Comparison of ENCODE assay signal across 22 cellular contexts in the genomic region with DNA sequence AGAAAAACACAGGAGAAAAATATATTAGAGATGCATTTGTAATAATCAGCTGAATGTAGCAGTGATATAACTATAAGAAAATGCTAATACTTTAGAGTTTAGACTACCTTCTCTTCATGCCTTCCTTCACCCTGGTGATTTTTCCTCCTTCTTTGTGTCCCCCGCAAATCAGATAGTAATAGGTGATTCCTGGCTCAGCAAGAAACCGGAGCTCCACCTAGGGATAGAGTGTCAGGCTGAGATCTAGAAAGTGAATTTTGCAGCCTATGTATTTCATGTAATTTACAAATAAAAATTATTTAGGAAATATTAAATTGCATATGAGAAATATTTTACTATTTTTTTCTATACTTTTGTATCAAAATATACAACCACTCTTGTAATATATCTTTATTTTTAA.
DNase-seq lines count a peak whose midpoint lies in the region; ATAC-seq and TF ChIP-seq lines count a peak whose summit lies in the region.
"Had no signal": no experiment of that assay in that cellular context is flagged by ENCODE, and none has a peak within 500 bp of the region (broad histone marks: within the 10 kb centered on the region; RNA-seq: fewer than 3 reads in every experiment).

No MANE protein-coding gene starts in this region.

- H3K79me2 ChIP-seq in Loucy (ENCODE audit: insufficient read depth, low read length) (no peaks in the 10 kb centered on the region), neural cell (replicated peaks; ENCODE audit: insufficient read depth, low read length) (no peaks in the 10 kb centered on the region), trophoblast cell (ENCODE audit: control insufficient read depth, insufficient read depth, low read length, poor library complexity) (no peaks in the 10 kb centered on the region)

- no peak overlapping the region for H3K14ac ChIP-seq in trophoblast cell (ENCODE audit: low read length)

- H3K27ac ChIP-seq in neural cell (ENCODE audit: low read length) (no peak overlapping the region), trophoblast cell (ENCODE audit: low read depth, low read length) (no peak overlapping the region)
- H3K27ac ChIP-seq: HL-60, ovary, sigmoid colon, tibial artery had no signal

- H2AFZ ChIP-seq in Loucy (ENCODE audit: low read length), result no peak overlapping the region
- no peak overlapping the region for H2AFZ ChIP-seq in neural cell (ENCODE audit: low read depth, low read length)
- no peak overlapping the region for H2AFZ ChIP-seq in trophoblast cell (ENCODE audit: insufficient read depth, low read length, poor library complexity)

- no peaks in the 10 kb centered on the region for H3F3A ChIP-seq in Loucy (ENCODE audit: low read depth)
- no peaks in the 10 kb centered on the region for H3F3A ChIP-seq in neural cell (ENCODE audit: insufficient read depth, low read length, poor library complexity, severe bottlenecking)

- H2BK12ac ChIP-seq in trophoblast cell (ENCODE audit: low read length), result no peak overlapping the region

- H3K4me1 ChIP-seq in Loucy (ENCODE audit: insufficient read depth, low read length, poor library complexity, severe bottlenecking) (no peaks in the 10 kb centered on the region), trophoblast cell (ENCODE audit: control insufficient read depth in 1 of 2, insufficient read depth in 2 of 2, low read length in 2 of 2) (no peaks in the 10 kb centered on the region)
- H3K4me1 ChIP-seq: sigmoid colon, tibial artery had no signal

- no peaks in the 10 kb centered on the region for H3K9me3 ChIP-seq in Loucy (ENCODE audit: insufficient read depth, low read depth, low read length)
- no peaks in the 10 kb centered on the region for H3K9me3 ChIP-seq in neural cell (ENCODE audit: low read length)
- no peaks in the 10 kb centered on the region for H3K9me3 ChIP-seq in trophoblast cell (ENCODE audit: insufficient read depth, low read depth, low read length)
- H3K9me3 ChIP-seq: ovary, sigmoid colon, tibial artery had no signal

- in situ Hi-C loops in GM13976 (cut with MboI; ENCODE audit: low sequenced_read_pairs, unreplicated experiment), result no loop called here

- DNase-seq in GM13976 (ENCODE audit: low spot score) (no peak), dermis blood vessel endothelial cell (peak; percentile 6), trophoblast cell (no peak), COLO829 (ENCODE audit: low spot score) (no peak)
- DNase-seq: activated CD4-positive, alpha-beta T cell treated with anti-CD3 and anti-CD28 coated beads, Interleukin-2, amount 50 U/mL, for 1 hour; activated naive CD4-positive, alpha-beta T cell treated with Interleukin-2 at 50 U/mL for 16 hours; COR-L47; effector memory CD8-positive, alpha-beta T cell; HFFc6; mammary epithelial cell; MV-4-11; NCI-H2029; NCI-H510A treated with DMSO at 0.1 percent for 48 hours; ovary; sigmoid colon; stimulated activated CD4-positive, alpha-beta T cell treated with anti-CD3 and anti-CD28 coated beads, Interleukin-1b, Interleukin-23, amount 100 ng/mL, for 48 hours; stimulated activated naive CD8-positive, alpha-beta T cell treated with anti-CD3 and anti-CD28 coated beads, Interleukin-15, Interleukin-2, amounts not matched to agents 100 U/mL and 50 U/mL, for 24 hours; tibial artery had no signal

- no peak overlapping the region for H2BK5ac ChIP-seq in trophoblast cell (ENCODE audit: low read depth, low read length, poor library complexity)

- TF ChIP-seq CTCF in GM13976 (IDR thresholded peaks at IDR 0.05; ENCODE audit: borderline replicate concordance, control extremely low read depth, extremely low read depth, insufficient read depth, missing control alignments) (peak; percentile 11), Loucy (conservative IDR thresholded peaks at IDR 0.05; ENCODE audit: low read length) (0 out of 2 replicates have a peak, but pooled peaks have one; percentile 24), neural cell (IDR thresholded peaks at IDR 0.05; ENCODE audit: poor library complexity, severe bottlenecking) (no peak)

- H3K79me1 ChIP-seq in trophoblast cell (ENCODE audit: low read length), result no peaks in the 10 kb centered on the region

- no peak overlapping the region for H4K12ac ChIP-seq in trophoblast cell (ENCODE audit: low read depth, low read length)

- H3K9me2 ChIP-seq in Loucy (replicated peaks; ENCODE audit: low read depth, low read length), result no peaks in the 10 kb centered on the region
- H3K9me2 ChIP-seq in neural cell (ENCODE audit: insufficient read depth, low read length), result no peaks in the 10 kb centered on the region

- H3K4me3 ChIP-seq in Loucy (ENCODE audit: low read length, poor library complexity, severe bottlenecking), result no peak overlapping the region
- H3K4me3 ChIP-seq in neural cell (ENCODE audit: low read length), result no peak overlapping the region
- no peak overlapping the region for H3K4me3 ChIP-seq in trophoblast cell (ENCODE audit: low read depth, low read length)
- H3K4me3 ChIP-seq: ovary, sigmoid colon, tibial artery had no signal

- no peak overlapping the region for H4K91ac ChIP-seq in trophoblast cell (ENCODE audit: low read depth, low read length)

- no peak overlapping the region for H3K9ac ChIP-seq in Loucy (ENCODE audit: low read depth, low read length, poor library complexity, severe bottlenecking)
- no peak overlapping the region for H3K9ac ChIP-seq in neural cell (ENCODE audit: low read length)
- no peak overlapping the region for H3K9ac ChIP-seq in trophoblast cell (ENCODE audit: low read length)

- H4K8ac ChIP-seq in trophoblast cell (ENCODE audit: low read depth, low read length), result no peak overlapping the region

- no peak overlapping the region for H3K23ac ChIP-seq in trophoblast cell (ENCODE audit: low read length)

- H3K4ac ChIP-seq in trophoblast cell (ENCODE audit: low read depth, low read length), result no peak overlapping the region

- H3K36me3 ChIP-seq in Loucy (ENCODE audit: insufficient read depth, low read length), result no peaks in the 10 kb centered on the region
- H3K36me3 ChIP-seq in neural cell (ENCODE audit: insufficient read depth, low read length), result no peaks in the 10 kb centered on the region
- H3K36me3 ChIP-seq in trophoblast cell (ENCODE audit: control insufficient read depth in 1 of 2, insufficient read depth in 2 of 2, low read length in 2 of 2), result no peaks in the 10 kb centered on the region
- H3K36me3 ChIP-seq: ovary, sigmoid colon, tibial artery had no signal

- H3K27me3 ChIP-seq in Loucy (ENCODE audit: insufficient read depth, low read length, poor library complexity, severe bottlenecking) (no peaks in the 10 kb centered on the region), neural cell (ENCODE audit: insufficient read depth, low read depth, low read length) (no peaks in the 10 kb centered on the region), trophoblast cell (ENCODE audit: insufficient read depth, low read length) (no peaks in the 10 kb centered on the region)
- H3K27me3 ChIP-seq: ovary, sigmoid colon, tibial artery had no signal

- no peak overlapping the region for H3K18ac ChIP-seq in trophoblast cell (ENCODE audit: low read length)

- no peak for ATAC-seq in GM19328 (IDR thresholded peaks at IDR 0.05; ENCODE audit: unreplicated experiment)
- ATAC-seq: effector memory CD8-positive, alpha-beta T cell; stimulated activated naive CD8-positive, alpha-beta T cell treated with anti-CD3 and anti-CD28 coated beads, Interleukin-15, Interleukin-2, amounts not matched to agents 100 U/mL and 50 U/mL, for 24 hours had no signal

- no CpG with 5 or more reads among the region's 2 CpGs for WGBS in trophoblast cell (ENCODE audit: extremely low coverage, insufficient coverage, insufficient read length)

- TF ChIP-seq EP300 in neural cell (conservative IDR thresholded peaks at IDR 0.05; ENCODE audit: poor library complexity, severe bottlenecking), result no peak

- no peak overlapping the region for H3K4me2 ChIP-seq in Loucy (ENCODE audit: low read depth, low read length, poor library complexity, severe bottlenecking)
- no peak overlapping the region for H3K4me2 ChIP-seq in neural cell (ENCODE audit: low read length)
- no peak overlapping the region for H3K4me2 ChIP-seq in trophoblast cell (ENCODE audit: low read length)

- H2BK120ac ChIP-seq in trophoblast cell (ENCODE audit: insufficient read depth, low read length, poor library complexity), result no peak overlapping the region

- peak; percentile 26 for TF ChIP-seq RAD21 in neural cell (conservative IDR thresholded peaks at IDR 0.05)

- no peak overlapping the region for H2AK5ac ChIP-seq in trophoblast cell (ENCODE audit: low read length)

- no peaks in the 10 kb centered on the region for H4K20me1 ChIP-seq in Loucy (ENCODE audit: insufficient read depth, low read length, poor library complexity, severe bottlenecking)
- no peaks in the 10 kb centered on the region for H4K20me1 ChIP-seq in neural cell (ENCODE audit: insufficient read depth)

TF ChIP-seq in neural cell, 6 proteins besides CTCF, POLR2A, EP300 and RAD21 (continues in another document):
- TF ChIP-seq SMC3 (conservative IDR thresholded peaks at IDR 0.05; ENCODE audit: poor library complexity) (no peak), EZH2 (IDR thresholded peaks at IDR 0.05; ENCODE audit: borderline replicate concordance, insufficient read depth, low read length, poor library complexity, severe bottlenecking) (no peak), REST (IDR thresholded peaks at IDR 0.05; ENCODE audit: borderline replicate concordance) (no peak), POLR2AphosphoS5 (IDR thresholded peaks at IDR 0.05) (no peak), TAF1 (IDR thresholded peaks at IDR 0.05; ENCODE audit: low read depth) (no peak)
